ENCODE assay signal across 8 cellular contexts in genomic region chr21:15065381-15066230, GRCh38. TPM values are rescaled to one million over a fixed set of nuclear protein-coding genes. Genes with fewer than 3 reads are reported as not detected.
DNase-seq lines count a peak whose midpoint lies in the region; ATAC-seq, FAIRE-seq and TF ChIP-seq lines count a peak whose summit lies in the region.

No MANE protein-coding gene starts in this region.

- H3K4me1 ChIP-seq in adrenal gland (replicated peaks in 1 of 2) (peaks cover 21 to 32% of the 10 kb centered on the region in 2 donors), heart right ventricle (peaks cover 0 to 39% (median 30%) of the 10 kb centered on the region in 9 donors), trophoblast cell (ENCODE audit: control insufficient read depth in 1 of 2, insufficient read depth in 2 of 2, low read length in 2 of 2) (no peaks in the 10 kb centered on the region), thyroid gland (peaks cover 8 to 14% of the 10 kb centered on the region in 2 donors)

- intact Hi-C loops in adrenal gland (cut with DNase I): loop anchor here (5.0 to 10.0 kb wide), 3 partner anchors 139 to 417 kb away; no protein-coding TSS in a partner anchor
- intact Hi-C loops in heart right ventricle (cut with DNase I): loop anchor here in 7 of 10 donors (5.0 to 10.0 kb wide), 7 partner anchors 159 to 681 kb away; partner anchors contain the start of gene HSPA13 (in 1 of the 7)
- intact Hi-C loops in thyroid gland (cut with DNase I): no loop called here

- peak overlapping the region; percentile 21 for H3K4ac ChIP-seq in trophoblast cell (ENCODE audit: low read depth, low read length)

- H4K8ac ChIP-seq in trophoblast cell (ENCODE audit: low read depth, low read length): peak overlapping the region; percentile 13

- H3K27me3 ChIP-seq in adrenal gland: no peaks in the 10 kb centered on the region
- H3K27me3 ChIP-seq in heart right ventricle: no peaks in the 10 kb centered on the region
- H3K27me3 ChIP-seq in trophoblast cell (ENCODE audit: insufficient read depth, low read length): no peaks in the 10 kb centered on the region
- H3K27me3 ChIP-seq in thyroid gland: no peaks in the 10 kb centered on the region

- H3K27ac ChIP-seq in adrenal gland (peak overlapping the region; percentile 92 to 99 (median 96)), heart right ventricle (peak overlapping the region; percentile 89 to 99 (median 97)), trophoblast cell (ENCODE audit: low read depth, low read length) (peak overlapping the region; percentile 74), thyroid gland (peak overlapping the region; percentile 76 to 97 (median 85))

- H3K4me3 ChIP-seq in adrenal gland: peak overlapping the region; percentile 50 to 92 (median 88)
- H3K4me3 ChIP-seq in heart right ventricle: peak overlapping the region; percentile 83 to 96 (median 90)
- H3K4me3 ChIP-seq in trophoblast cell (ENCODE audit: low read depth, low read length): peak overlapping the region; percentile 98
- peak overlapping the region; percentile 53 to 75 (median 60) for H3K4me3 ChIP-seq in thyroid gland (replicated peaks in 1 of 3)

- DNase-seq in GM12892 (ENCODE audit: insufficient read length) (no peak), HTR-8/SVneo (ENCODE audit: insufficient read length, low spot score) (peak; percentile 41), T-helper 1 cell (peak; percentile 34 to 69 (median 60)), adrenal gland (peak; percentile 84 to 94 (median 91)), heart right ventricle (peak; percentile 76 to 86), trophoblast cell (peak; percentile 79 to 88), thyroid gland (peak; percentile 65 to 67)

- TF ChIP-seq CTCF in adrenal gland (IDR thresholded peaks at IDR 0.05) (no peak), heart right ventricle (IDR thresholded peaks at IDR 0.05) (peak in 3 of 9 donors; percentile 6 to 21 (median 14)), thyroid gland (IDR thresholded peaks at IDR 0.05) (no peak)

- H3K23ac ChIP-seq in trophoblast cell (ENCODE audit: low read length): no peak overlapping the region

- H3K36me3 ChIP-seq in adrenal gland (replicated peaks in 1 of 2) (no peaks in the 10 kb centered on the region), heart right ventricle (no peaks in the 10 kb centered on the region), trophoblast cell (ENCODE audit: control insufficient read depth in 1 of 2, insufficient read depth in 2 of 2, low read length in 2 of 2) (no peaks in the 10 kb centered on the region), thyroid gland (no peaks in the 10 kb centered on the region)

- H3K79me1 ChIP-seq in trophoblast cell (ENCODE audit: low read length): peaks cover 13% of the 10 kb centered on the region

- H4K91ac ChIP-seq in trophoblast cell (ENCODE audit: low read depth, low read length): peak overlapping the region; percentile 84

- TF ChIP-seq POLR2A in GM12892 (IDR thresholded peaks at IDR 0.05; ENCODE audit: low read depth, low read length): no peak
- TF ChIP-seq POLR2A in adrenal gland (IDR thresholded peaks at IDR 0.05): peak; percentile 74 to 96
- peak in 1 of 2 donors; percentile 60 for TF ChIP-seq POLR2A in thyroid gland (IDR thresholded peaks at IDR 0.05)

- peak overlapping the region; percentile 12 for H3K14ac ChIP-seq in trophoblast cell (ENCODE audit: low read length)

- H4K12ac ChIP-seq in trophoblast cell (ENCODE audit: low read depth, low read length): no peak overlapping the region

- H2AK5ac ChIP-seq in trophoblast cell (ENCODE audit: low read length): no peak overlapping the region

- 0 to 1% (median 0%) methylated on average over 26 to 41 of the region's 41 CpGs for WGBS in adrenal gland, 4 donors
- WGBS in heart right ventricle, 2 donors: 0 to 1% methylated on average over 41 of the region's 41 CpGs
- no CpG with 5 or more reads among the region's 41 CpGs for WGBS in trophoblast cell (ENCODE audit: extremely low coverage, insufficient coverage, insufficient read length)
- 1% methylated on average over 35 to 39 of the region's 41 CpGs for WGBS in thyroid gland, 2 donors

- H2BK12ac ChIP-seq in trophoblast cell (ENCODE audit: low read length): no peak overlapping the region

- ATAC-seq in heart right ventricle (peak; percentile 53 to 87 (median 75)), HG03460 (IDR thresholded peaks at IDR 0.05; ENCODE audit: unreplicated experiment) (no peak)

- H2AFZ ChIP-seq in trophoblast cell (ENCODE audit: insufficient read depth, low read length, poor library complexity): peak overlapping the region; percentile 63

- peak overlapping the region; percentile 12 for H3K18ac ChIP-seq in trophoblast cell (ENCODE audit: low read length)

- H3K9me3 ChIP-seq in adrenal gland (replicated peaks in 1 of 3) (no peaks in the 10 kb centered on the region), heart right ventricle (no peaks in the 10 kb centered on the region), trophoblast cell (ENCODE audit: insufficient read depth, low read depth, low read length) (no peaks in the 10 kb centered on the region), thyroid gland (no peaks in the 10 kb centered on the region)

- H2BK5ac ChIP-seq in trophoblast cell (ENCODE audit: low read depth, low read length, poor library complexity): peak overlapping the region; percentile 44

- FAIRE-seq in GM12892 (lab: Jason Lieb, UNC) (peak; percentile 58), HTR-8/SVneo (lab: Jason Lieb, UNC) (no peak)

- H3K9ac ChIP-seq in trophoblast cell (ENCODE audit: low read length): peak overlapping the region; percentile 93

- H2BK120ac ChIP-seq in trophoblast cell (ENCODE audit: insufficient read depth, low read length, poor library complexity): peak overlapping the region; percentile 21

- peaks cover 14% of the 10 kb centered on the region for H3K79me2 ChIP-seq in trophoblast cell (ENCODE audit: control insufficient read depth, insufficient read depth, low read length, poor library complexity)

- H3K4me2 ChIP-seq in trophoblast cell (ENCODE audit: low read length): peak overlapping the region; percentile 96

RNA-seq across cellular contexts. Expression of gene NRIP1, which starts 0.8 kb away (rescaled TPM):
- 2.0 TPM for polyA plus RNA-seq in GM12892 (2012; ENCODE audit: missing spikeins)
- 10 to 100 TPM; 27.4 to 75.8 (median 50.0) TPM for total RNA-seq in adrenal gland
- polyA plus RNA-seq in adrenal gland: 10 to 100 TPM in 1 of 3 donors, 1 to 10 TPM in 2; 8.0 to 31.4 (median 8.6) TPM
- total RNA-seq in heart right ventricle: 10 to 100 TPM; 13.6 to 40.3 (median 17.9) TPM
- 1 to 10 TPM; 3.2 to 4.5 TPM for polyA plus RNA-seq in heart right ventricle
- polyA plus RNA-seq in trophoblast cell (2013): 19.8 and 20.8 TPM in 2 replicates
- 10 to 100 TPM; 19.4 to 37.5 (median 28.2) TPM for total RNA-seq in thyroid gland
